24 cellular contexts compared by ENCODE assay signal in genomic region chr11:13761712-13762111, GRCh38.
DNase-seq lines count a peak whose midpoint lies in the region; ATAC-seq and TF ChIP-seq lines count a peak whose summit lies in the region.
"Had no signal": no experiment of that assay in that cellular context is flagged by ENCODE, and none has a peak within 500 bp of the region (broad histone marks: within the 10 kb centered on the region; RNA-seq: fewer than 3 reads in every experiment).

No MANE protein-coding gene starts in this region.

- CTCF ChIA-PET in AG04449 (lab: Yijun Ruan, JAX), result interaction anchor here (3.0 kb wide), 1 partner anchor 10 kb away, joined by 18 read pairs; no protein-coding TSS in a partner anchor

- POLR2A ChIA-PET in AG04449 (lab: Yijun Ruan, JAX), result no interaction called here

- TF ChIP-seq CTCF in AG04449 (IDR thresholded peaks at IDR 0.05; ENCODE audit: insufficient read depth, low read length, missing control alignments), result no peak
- TF ChIP-seq CTCF in fibroblast of the aortic adventitia (IDR thresholded peaks at IDR 0.05; ENCODE audit: insufficient read depth, low read length), result no peak

- intact Hi-C loops in left cardiac atrium (cut with DNase I), result no loop called here

- no peak for ATAC-seq in HG02798 (IDR thresholded peaks at IDR 0.05; ENCODE audit: poor library complexity, unreplicated experiment)
- ATAC-seq in left cardiac atrium, result no peak
- ATAC-seq: activated T-helper 17 cell treated with anti-CD3 and anti-CD28 coated beads, Interleukin-2, amount 50 U/mL, for 72 hours; PC-3; WTC11 had no signal

- peak; percentile 26 for DNase-seq in AG04449 (ENCODE audit: low read depth, low spot score)
- peak; percentile 84 for DNase-seq in HS-27A (ENCODE audit: low read depth)
- DNase-seq in SW480 (ENCODE audit: low spot score), result peak; percentile 16
- peak; percentile 60 for DNase-seq in fibroblast of the aortic adventitia (ENCODE audit: low read depth)
- DNase-seq in NCI-H2171 treated with DMSO at 0.1 percent for 48 hours (lab: John Stamatoyannopoulos, UW), result no peak
- no peak for DNase-seq in NCI-H2107 treated with DMSO at 0.1 percent for 48 hours (lab: John Stamatoyannopoulos, UW; ENCODE audit: unreplicated experiment)
- no peak for DNase-seq in left cardiac atrium
- DNase-seq: 8988T; activated CD4-positive, alpha-beta T cell treated with anti-CD3 and anti-CD28 coated beads, Interleukin-2, amount 10 ng/mL, durations not matched to agents 7 days and 5 days; anterior cingulate cortex; DMS153; GDM1; Kasumi-1; mammary epithelial cell; NCI-H146; NCI-H510A treated with DMSO at 0.1 percent for 48 hours; PC-3; Right ventricle myocardium superior; T1000 had no signal

- no peak overlapping the region for H3K4me3 ChIP-seq in AG04449 (ENCODE audit: low read depth, low read length)
- H3K4me3 ChIP-seq in fibroblast of the aortic adventitia (ENCODE audit: low read depth, low read length), result no peak overlapping the region
- H3K4me3 ChIP-seq: right atrium auricular region, tibial nerve had no signal

Comparison
In these comparisons a context has a peak if more than half of its experiments do, and no peak if none do; other contexts are left out.
1. DNase-seq: peak in AG04449 (single experiment), HS-27A (single experiment), SW480 (single experiment) and fibroblast of the aortic adventitia (single experiment); none in NCI-H2171 treated with DMSO at 0.1 percent for 48 hours (single experiment), NCI-H2107 treated with DMSO at 0.1 percent for 48 hours (single experiment) and left cardiac atrium (single experiment).